1 cellular context compared by ENCODE assay signal in genomic region chr19:589693-590395, GRCh38.
A peak's percentile ranks its signal among the peaks of the same experiment; 100 is the strongest.
TF ChIP-seq lines count a peak whose summit lies in the region.

Gene HCN2, plus strand, starts transcription at chr19:589881. Its CDS starts 65 bp downstream, at chr19:589946.

TF ChIP-seq in K562, 482 proteins besides CTCF, POLR2A, EP300 and RAD21:
- TF ChIP-seq VEZF1 (CRISPR knock-in tag; IDR thresholded peaks at IDR 0.05) = peak; percentile 80
- peak; percentile 52; the same call in 1 of the 2 replicates for TF ChIP-seq ZBTB7A (IDR thresholded peaks at IDR 0.05; ENCODE audit: borderline replicate concordance, control insufficient read depth, low read depth, low read length)
- no peak for TF ChIP-seq HOMEZ (CRISPR knock-in tag; IDR thresholded peaks at IDR 0.05)
- 0 out of 2 replicates have a peak, but pooled peaks have one; percentile 5 for TF ChIP-seq POLR2G (IDR thresholded peaks at IDR 0.05; ENCODE audit: low read depth, low read length)
- TF ChIP-seq SUPT5H (IDR thresholded peaks at IDR 0.05) = no peak
- no peak for TF ChIP-seq E2F3 (CRISPR knock-in tag; IDR thresholded peaks at IDR 0.05)
